8 cellular contexts compared by ENCODE assay signal in genomic region chr4:74157743-74158560, GRCh38. TPM values are rescaled to one million over a fixed set of nuclear protein-coding genes. Genes with fewer than 3 reads are reported as not detected.
DNase-seq lines count a peak whose midpoint lies in the region; ATAC-seq and TF ChIP-seq lines count a peak whose summit lies in the region.

TSS of gene MTHFD2L (plus strand) at chr4:74158118. CDS start at chr4:74158139, 21 bp downstream.

- peak within 1 kb of the TSS; percentile 79 for H3K27ac ChIP-seq in HUES64 (ENCODE audit: low read depth, low read length)
- H3K27ac ChIP-seq in OCI-LY3 (ENCODE audit: low read length) = peak within 1 kb of the TSS; percentile 29; the same call in 1 of the 2 replicates

- H3K79me2 ChIP-seq in OCI-LY3 (ENCODE audit: low read length) = peaks cover 34% of the 10 kb centered on the region

- TF ChIP-seq CTCF in OCI-LY3 (IDR thresholded peaks at IDR 0.05; ENCODE audit: low read depth, low read length) (no peak), epithelial cell of esophagus (IDR thresholded peaks at IDR 0.05; ENCODE audit: insufficient read depth, low read depth, low read length, missing control alignments) (no peak)

- H3K4me1 ChIP-seq in HUES64 (ENCODE audit: insufficient read depth, low read length) (peaks cover 30% of the 10 kb centered on the region), OCI-LY3 (ENCODE audit: low read length) (peaks cover 12% of the 10 kb centered on the region), mononuclear cell (ENCODE audit: insufficient read depth, low read length) (peaks cover 19% of the 10 kb centered on the region)

- H3K36me3 ChIP-seq in HUES64 (ENCODE audit: insufficient read depth, low read length) = peaks cover 30% of the 10 kb centered on the region
- H3K36me3 ChIP-seq in OCI-LY3 (replicated peaks; ENCODE audit: low read depth, low read length) = peaks cover 20% of the 10 kb centered on the region

- H3K9ac ChIP-seq in HUES64 (ENCODE audit: low read depth, low read length) (peak within 1 kb of the TSS; percentile 88), OCI-LY3 (ENCODE audit: low read length) (peak within 1 kb of the TSS; percentile 71)

- peak; percentile 62 for DNase-seq in DMS 273 treated with DMSO at 0.1 percent for 48 hours (lab: John Stamatoyannopoulos, UW)
- peak; percentile 82 for DNase-seq in activated T-cell treated with anti-CD3 and anti-CD28 coated beads for 24 hours (ENCODE audit: low read depth)
- peak; percentile 94 for DNase-seq in epithelial cell of esophagus (ENCODE audit: low read depth)
- DNase-seq in stimulated activated CD8-positive, alpha-beta memory T cell treated with anti-CD3 and anti-CD28 coated beads, Interleukin-2, amount 100 ng/mL, for 48 hours (ENCODE audit: low read depth in 2 of 2) = peak; percentile 78 to 83

- peak within 1 kb of the TSS; percentile 93 for H3K4me3 ChIP-seq in HUES64 (ENCODE audit: low read length)
- H3K4me3 ChIP-seq in OCI-LY3 (ENCODE audit: low read length) = peak within 1 kb of the TSS; percentile 82
- H3K4me3 ChIP-seq in epithelial cell of esophagus (ENCODE audit: low read length) = peak within 1 kb of the TSS; percentile 81
- H3K4me3 ChIP-seq in mononuclear cell (ENCODE audit: low read length) = peak within 1 kb of the TSS; percentile 58

- H3K9me3 ChIP-seq in HUES64 (ENCODE audit: insufficient read depth, low read depth, low read length) (no peaks in the 10 kb centered on the region), OCI-LY3 (ENCODE audit: insufficient read depth, low read length) (no peaks in the 10 kb centered on the region), mononuclear cell (ENCODE audit: low read depth, low read length) (no peaks in the 10 kb centered on the region)

- peak; percentile 98 for ATAC-seq in GM21515 (IDR thresholded peaks at IDR 0.05; ENCODE audit: unreplicated experiment)

- no peaks in the 10 kb centered on the region for H4K20me1 ChIP-seq in OCI-LY3 (ENCODE audit: insufficient read depth, low read length)

- peak within 1 kb of the TSS; percentile 93 for H3K4me2 ChIP-seq in OCI-LY3 (ENCODE audit: low read length)

- WGBS in HUES64 = under 1% methylated on average over 79 of the region's 79 CpGs

- H3K27me3 ChIP-seq in HUES64 (ENCODE audit: insufficient read depth, low read length) = no peaks in the 10 kb centered on the region
- H3K27me3 ChIP-seq in OCI-LY3 (ENCODE audit: low read depth, low read length) = peaks cover 6% of the 10 kb centered on the region; the same call in 1 of the 2 replicates
- no peaks in the 10 kb centered on the region for H3K27me3 ChIP-seq in mononuclear cell (ENCODE audit: insufficient read depth, low read length)

- H2AFZ ChIP-seq in OCI-LY3 (ENCODE audit: low read depth, low read length) = peak within 1 kb of the TSS; percentile 98

RNA-seq across cellular contexts. Expression of gene MTHFD2L, which starts in this region (rescaled TPM):
- 10.0 TPM for polyA plus RNA-seq in HUES64 (2013, experiment 1 of 2)
- 10.6 TPM for polyA plus RNA-seq in HUES64 (2013, experiment 2 of 2)
- 20.1 TPM for total RNA-seq in mononuclear cell

Comparison
In these comparisons a context has a peak if more than half of its experiments do, and no peak if none do; other contexts are left out.
1. Peak in every context shown above with its lines: DNase-seq, ATAC-seq, H3K4me3 ChIP-seq and H3K27ac ChIP-seq.